In genomic region chr3:194133661-194134230, GRCh38 we compare ENCODE assay signal across 8 cellular contexts. TPM values are rescaled to one million over a fixed set of nuclear protein-coding genes. Genes with fewer than 3 reads are reported as not detected.
DNase-seq lines count a peak whose midpoint lies in the region; ATAC-seq lines count a peak whose summit lies in the region.

No MANE protein-coding gene starts in this region.

- H3K4me1 ChIP-seq in iPS-20b (ENCODE audit: insufficient read depth, low read length) = peaks cover 53% of the 10 kb centered on the region
- H3K4me1 ChIP-seq in skeletal muscle tissue (ENCODE audit: control insufficient read depth in 3 of 3, insufficient read depth in 3 of 3, low read length in 3 of 3) = peaks cover 26 to 49% (median 31%) of the 10 kb centered on the region in 3 donors

- H3K36me3 ChIP-seq in iPS-20b (ENCODE audit: insufficient read depth, low read depth, low read length) (no peaks in the 10 kb centered on the region), skeletal muscle tissue (ENCODE audit: control insufficient read depth in 3 of 3, insufficient read depth in 3 of 3, low read length in 3 of 3) (peaks cover 0 to 14% (median 2%) of the 10 kb centered on the region in 3 donors)

- peak; percentile 81 for DNase-seq in NCI-H82 (lab: John Stamatoyannopoulos, UW)
- DNase-seq in NCI-H82 treated with DMSO at 0.1 percent for 48 hours (lab: John Stamatoyannopoulos, UW; ENCODE audit: unreplicated experiment) = no peak
- peak; percentile 22 to 77 for DNase-seq in NCI-H526 (lab: John Stamatoyannopoulos, UW)
- DNase-seq in HuH-7 (ENCODE audit: low spot score) = no peak

- H3K4me3 ChIP-seq in iPS-20b (ENCODE audit: low read length) = peak overlapping the region; percentile 66
- H3K4me3 ChIP-seq in skeletal muscle tissue (ENCODE audit: low read length in 3 of 3) = peak overlapping the region; percentile 62 to 75 (median 63)

- H3K9ac ChIP-seq in iPS-20b (ENCODE audit: low read depth, low read length) = peak overlapping the region; percentile 70; the same call in 1 of the 2 replicates
- peak overlapping the region; percentile 69 to 84 (median 74) for H3K9ac ChIP-seq in skeletal muscle tissue (ENCODE audit: low read depth in 1 of 3, low read length in 3 of 3)

- ATAC-seq in HG02870 (IDR thresholded peaks at IDR 0.05; ENCODE audit: unreplicated experiment) = no peak

- H3K9me3 ChIP-seq in iPS-20b (ENCODE audit: insufficient read depth, low read depth, low read length) (no peaks in the 10 kb centered on the region), skeletal muscle tissue (ENCODE audit: control insufficient read depth in 3 of 3, low read length in 3 of 3) (no peaks in the 10 kb centered on the region)

- H3K27ac ChIP-seq in angular gyrus (ENCODE audit: low read depth, low read length) = peak overlapping the region; percentile 40
- no peak overlapping the region for H3K27ac ChIP-seq in iPS-20b (ENCODE audit: low read length)
- H3K27ac ChIP-seq in skeletal muscle tissue (ENCODE audit: low read depth, low read length) = peak overlapping the region; percentile 70

- H3K27me3 ChIP-seq in iPS-20b (ENCODE audit: insufficient read depth, low read length) (peaks cover 63% of the 10 kb centered on the region), skeletal muscle tissue (ENCODE audit: control insufficient read depth in 3 of 3, insufficient read depth in 3 of 3, low read length in 3 of 3) (no peaks in the 10 kb centered on the region)

RNA-seq across cellular contexts. Expression of gene HES1, which starts 2.2 kb away (rescaled TPM):
- total RNA-seq in skeletal muscle tissue = 23.0 TPM

Comparison
In these comparisons a context has a peak if more than half of its experiments do, and no peak if none do; other contexts are left out.
1. DNase-seq: peak in NCI-H82 (single experiment) and NCI-H526 (2 of 2); none in NCI-H82 treated with DMSO at 0.1 percent for 48 hours (single experiment) and HuH-7 (single experiment).